Comparison of ENCODE assay signal across 17 cellular contexts in the genomic region with DNA sequence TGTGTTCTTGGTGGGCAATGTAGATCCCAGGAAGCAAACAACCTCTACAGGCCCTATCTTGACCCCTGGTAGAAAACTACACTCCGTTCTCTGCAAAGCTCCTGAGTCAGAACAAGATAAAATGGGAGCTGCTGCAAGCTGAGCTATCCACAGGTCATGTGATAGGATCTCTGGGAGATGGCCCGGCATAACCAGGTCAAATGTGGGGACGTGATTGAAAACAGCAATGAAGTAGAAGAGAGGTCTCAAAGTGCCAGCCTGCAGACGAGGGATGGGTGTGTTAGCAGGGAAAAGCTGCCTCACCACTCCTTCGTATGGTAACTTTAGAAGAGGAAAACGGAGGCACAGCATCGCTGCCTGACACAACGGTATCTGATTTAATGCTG. TPM values are rescaled to one million over a fixed set of nuclear protein-coding genes. Genes with fewer than 3 reads are reported as not detected.
"Had no signal": no experiment of that assay in that cellular context is flagged by ENCODE, and none has a peak within 500 bp of the region (broad histone marks: within the 10 kb centered on the region; RNA-seq: fewer than 3 reads in every experiment).

No MANE protein-coding gene starts in this region.

- H3K4me3 ChIP-seq: breast epithelium, lung, thyroid gland, upper lobe of right lung had no signal

- ATAC-seq: activated CD4-positive, CD25-positive, alpha-beta regulatory T cell treated with anti-CD3 and anti-CD28 coated beads, Interleukin-2, amount 50 U/mL, for 24 hours; activated CD8-positive, alpha-beta T cell treated with anti-CD3 and anti-CD28 coated beads, Interleukin-2, amount 10 ng/mL, durations not matched to agents 7 days and 5 days; activated naive CD4-positive, alpha-beta T cell treated with anti-CD3 and anti-CD28 coated beads, Interleukin-2, amount 50 U/mL, for 72 hours; stimulated activated naive CD8-positive, alpha-beta T cell treated with anti-CD3 and anti-CD28 coated beads, Interleukin-15, Interleukin-2, amounts not matched to agents 100 U/mL and 50 U/mL, for 24 hours; T-helper 17 cell; upper lobe of right lung had no signal

- H3K4me1 ChIP-seq: upper lobe of right lung had no signal

- H3K9me3 ChIP-seq: breast epithelium, thyroid gland, upper lobe of right lung had no signal

- H3K27ac ChIP-seq: breast epithelium, epithelial cell of prostate, thyroid gland, upper lobe of right lung, VCaP had no signal

- H3K27me3 ChIP-seq: breast epithelium, upper lobe of right lung had no signal

- H3K36me3 ChIP-seq: breast epithelium, thyroid gland, upper lobe of right lung had no signal

- DNase-seq: activated CD4-positive, alpha-beta T cell treated with anti-CD3 and anti-CD28 coated beads, Interleukin-2, amount 10 ng/mL, durations not matched to agents 7 days and 5 days; activated CD8-positive, alpha-beta T cell treated with anti-CD3 and anti-CD28 coated beads, Interleukin-2, amount 10 ng/mL, durations not matched to agents 7 days and 5 days; activated T-cell treated with anti-CD3 and anti-CD28 coated beads, Interleukin-2, amount 50 U/mL, for 1 hour; naive B cell; nucleus accumbens; posterior cingulate gyrus; stimulated activated CD4-positive, alpha-beta T cell treated with anti-CD3 and anti-CD28 coated beads, Interleukin-4, amount 100 ng/mL, for 4 hours; stimulated activated naive CD8-positive, alpha-beta T cell treated with anti-CD3 and anti-CD28 coated beads, Interleukin-15, Interleukin-2, amounts not matched to agents 100 U/mL and 50 U/mL, for 24 hours; T-helper 17 cell; thyroid gland; upper lobe of right lung had no signal

RNA-seq across cellular contexts. Expression of a gene that starts 25.0 kb away (rescaled TPM):
- total RNA-seq: activated CD4-positive, alpha-beta T cell treated with anti-CD3 and anti-CD28 coated beads, Interleukin-2, amount 10 ng/mL, durations not matched to agents 7 days and 5 days; activated CD8-positive, alpha-beta T cell treated with anti-CD3 and anti-CD28 coated beads, Interleukin-2, amount 10 ng/mL, durations not matched to agents 7 days and 5 days had no signal
